ENCODE assay signal across 15 cellular contexts in the genomic region with DNA sequence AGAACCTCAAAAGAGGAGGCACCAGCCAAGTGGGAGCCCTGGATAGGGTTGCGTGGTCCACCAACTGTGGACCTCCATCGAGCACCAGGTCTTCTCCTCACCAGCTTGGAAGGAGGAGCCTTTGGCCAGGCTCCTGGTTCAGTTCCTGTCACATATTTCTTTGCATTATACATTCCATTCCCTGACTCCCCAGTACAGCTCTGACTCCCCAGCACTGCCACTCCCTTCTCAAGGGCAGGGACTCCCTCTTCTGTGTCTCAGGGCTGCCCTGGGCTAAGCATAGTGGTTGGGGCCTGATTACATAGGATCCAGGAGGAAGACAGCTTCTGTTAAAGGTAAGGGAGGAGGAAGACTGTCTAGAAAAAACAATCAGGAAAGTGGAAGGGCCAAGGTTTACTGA.
DNase-seq lines count a peak whose midpoint lies in the region; ATAC-seq and TF ChIP-seq lines count a peak whose summit lies in the region.
"Had no signal": no experiment of that assay in that cellular context is flagged by ENCODE, and none has a peak within 500 bp of the region (broad histone marks: within the 10 kb centered on the region; RNA-seq: fewer than 3 reads in every experiment).

No MANE protein-coding gene starts in this region.

- WGBS in endodermal cell (ENCODE audit: insufficient coverage in 1 of 2, insufficient read length in 1 of 2), 2 experiments, result 97% methylated on average over 2 of the region's 2 CpGs; no CpG with 5 or more reads in 1 of the 2 experiments

- H3K4me1 ChIP-seq in PC-3 (ENCODE audit: insufficient read depth, low read length) (peaks cover 59% of the 10 kb centered on the region), endodermal cell (ENCODE audit: control insufficient read depth, insufficient read depth, low read length) (no peaks in the 10 kb centered on the region), neutrophil (ENCODE audit: control insufficient read depth in 1 of 2, insufficient read depth in 1 of 2, low read depth in 1 of 2, low read length in 1 of 2) (peaks cover 25 to 35% of the 10 kb centered on the region in 2 experiments), SJCRH30 (peaks cover 20% of the 10 kb centered on the region), OCI-LY7 (ENCODE audit: insufficient read depth, low read length, poor library complexity, severe bottlenecking) (peaks cover 5% of the 10 kb centered on the region)
- H3K4me1 ChIP-seq: gastrocnemius medialis had no signal

- no peaks in the 10 kb centered on the region for H3K27me3 ChIP-seq in PC-3 (ENCODE audit: low read length)
- no peaks in the 10 kb centered on the region for H3K27me3 ChIP-seq in endodermal cell (ENCODE audit: control insufficient read depth, insufficient read depth, low read length, poor library complexity, severe bottlenecking)
- H3K27me3 ChIP-seq in neutrophil, result peaks cover 23% of the 10 kb centered on the region
- no peaks in the 10 kb centered on the region for H3K27me3 ChIP-seq in SJCRH30
- H3K27me3 ChIP-seq: gastrocnemius medialis had no signal

- intact Hi-C loops in CD14-positive monocyte (cut with micrococcal nuclease), result loop anchor here (5.0 kb wide), 1 partner anchor 36 kb away; no protein-coding TSS in a partner anchor
- intact Hi-C loops in PC-3 (cut with micrococcal nuclease), result no loop called here
- intact Hi-C loops in OCI-LY7 (cut with micrococcal nuclease; ENCODE audit: unreplicated experiment), result no loop called here

- H3K4me3 Mint-ChIP-seq in CD14-positive monocyte (peak overlapping the region in 1 of 2 donors; percentile 59), endodermal cell (no peak overlapping the region)
- H3K4me3 Mint-ChIP-seq: naive B cell had no signal

- CTCF ChIA-PET in PC-3 (lab: Charles Lee), result no interaction called here
- CTCF ChIA-PET in OCI-LY7 (lab: Charles Lee; ENCODE audit: unreplicated experiment), result no interaction called here

- H3K9me2 ChIP-seq in PC-3 (replicated peaks; ENCODE audit: low read length) (no peaks in the 10 kb centered on the region), OCI-LY7 (ENCODE audit: insufficient read depth, low read length) (no peaks in the 10 kb centered on the region)

- H3K79me2 ChIP-seq in PC-3 (ENCODE audit: low read length) (no peaks in the 10 kb centered on the region), OCI-LY7 (ENCODE audit: insufficient read depth, low read depth, low read length) (no peaks in the 10 kb centered on the region)

- no peak overlapping the region for H3K9ac ChIP-seq in PC-3 (ENCODE audit: low read length)
- H3K9ac ChIP-seq in endodermal cell (ENCODE audit: extremely low read depth, low read length, poor library complexity, severe bottlenecking), result no peak overlapping the region

- BruUV-seq in PC-3 (replicated peaks; lab: Mats Ljungman, UMichigan) (no TSS peak), OCI-LY7 (replicated peaks; lab: Mats Ljungman, UMichigan) (no TSS peak)

- POLR2A ChIA-PET in PC-3 (lab: Charles Lee; ENCODE audit: unreplicated experiment), result no interaction called here
- POLR2A ChIA-PET in OCI-LY7 (lab: Charles Lee), result interaction anchor here (0.5 to 0.9 kb wide), 2 partner anchors 77 to 431 kb away, joined by 3 to 5 read pairs; no protein-coding TSS in a partner anchor

- no peaks in the 10 kb centered on the region for H3K9me3 ChIP-seq in PC-3 (ENCODE audit: low read length)
- no peaks in the 10 kb centered on the region for H3K9me3 ChIP-seq in endodermal cell (ENCODE audit: control insufficient read depth, low read length)
- H3K9me3 ChIP-seq in neutrophil, result no peaks in the 10 kb centered on the region
- no peaks in the 10 kb centered on the region for H3K9me3 ChIP-seq in SJCRH30 (replicated peaks)
- no peaks in the 10 kb centered on the region for H3K9me3 ChIP-seq in OCI-LY7 (ENCODE audit: low read length)
- H3K9me3 ChIP-seq: gastrocnemius medialis had no signal

- no peak overlapping the region for H3K4me2 ChIP-seq in PC-3 (ENCODE audit: low read length)
- H3K4me2 ChIP-seq in OCI-LY7 (ENCODE audit: low read length), result no peak overlapping the region

- no peak for DNase-seq in CD14-positive monocyte (ENCODE audit: low spot score)
- no peak for DNase-seq in PC-3
- peak; percentile 32 for DNase-seq in endodermal cell
- no peak for DNase-seq in SHP77 (lab: John Stamatoyannopoulos, UW)
- DNase-seq in activated effector memory CD4-positive, alpha-beta T cell treated with anti-CD3 and anti-CD28 coated beads, Interleukin-2, amount 50 U/mL, for 16 hours, result no peak
- no peak for DNase-seq in SJCRH30
- no peak for DNase-seq in OCI-LY7 (ENCODE audit: low spot score)
- DNase-seq: activated CD8-positive, alpha-beta memory T cell treated with anti-CD3 and anti-CD28 coated beads for 24 hours; gastrocnemius medialis; KBM-7; naive B cell; NCI-H1105 treated with DMSO at 0.1 percent for 48 hours had no signal

- peak overlapping the region; percentile 89 to 96 (median 90) for H3K27ac Mint-ChIP-seq in CD14-positive monocyte
- H3K27ac Mint-ChIP-seq in endodermal cell, result no peak overlapping the region

- no peaks in the 10 kb centered on the region for H4K20me1 ChIP-seq in PC-3 (ENCODE audit: low read length)
- no peaks in the 10 kb centered on the region for H4K20me1 ChIP-seq in OCI-LY7 (ENCODE audit: insufficient read depth, low read length)

- H3K4me1 Mint-ChIP-seq in CD14-positive monocyte (peaks cover 41% of the 10 kb centered on the region), endodermal cell (peaks cover 15% of the 10 kb centered on the region)

- H3K27me3 Mint-ChIP-seq in CD14-positive monocyte (ENCODE audit: low read depth in 3 of 3) (peaks cover 1 to 6% (median 2%) of the 10 kb centered on the region in 3 donors), endodermal cell (ENCODE audit: insufficient read depth) (peaks cover 2% of the 10 kb centered on the region)

- H3F3A ChIP-seq in PC-3 (ENCODE audit: low read length, unreplicated experiment), result peaks cover 7% of the 10 kb centered on the region

- H3K9me3 Mint-ChIP-seq in CD14-positive monocyte, result peaks cover 0 to 3% (median 0%) of the 10 kb centered on the region in 7 donors
- no peaks in the 10 kb centered on the region for H3K9me3 Mint-ChIP-seq in endodermal cell

- TF ChIP-seq CTCF in CD14-positive monocyte (IDR thresholded peaks at IDR 0.05) (no peak), PC-3 (conservative IDR thresholded peaks at IDR 0.05; ENCODE audit: low read depth, low read length) (no peak), endodermal cell (conservative IDR thresholded peaks at IDR 0.05) (no peak), neutrophil (IDR thresholded peaks at IDR 0.05) (no peak), OCI-LY7 (conservative IDR thresholded peaks at IDR 0.05; ENCODE audit: low read length) (no peak)

- H2AFZ ChIP-seq in PC-3 (ENCODE audit: low read length) (no peak overlapping the region), OCI-LY7 (ENCODE audit: low read length) (no peak overlapping the region)

- H3K27ac ChIP-seq in PC-3 (ENCODE audit: low read length) (peak overlapping the region; percentile 97), endodermal cell (ENCODE audit: low read depth, low read length) (no peak overlapping the region), neutrophil (peak overlapping the region; percentile 47), SJCRH30 (no peak overlapping the region), OCI-LY7 (ENCODE audit: low read depth, low read length, poor library complexity, severe bottlenecking) (no peak overlapping the region)
- H3K27ac ChIP-seq: gastrocnemius medialis had no signal

- no peak for ATAC-seq in PC-3
- ATAC-seq: activated CD4-positive, CD25-positive, alpha-beta regulatory T cell treated with anti-CD3 and anti-CD28 coated beads, Interleukin-2, amount 50 U/mL, for 24 hours; gastrocnemius medialis had no signal

- H3K36me3 ChIP-seq in PC-3 (ENCODE audit: low read depth, low read length), result no peaks in the 10 kb centered on the region
- H3K36me3 ChIP-seq in endodermal cell (ENCODE audit: control insufficient read depth, insufficient read depth, low read length), result no peaks in the 10 kb centered on the region
- no peaks in the 10 kb centered on the region for H3K36me3 ChIP-seq in neutrophil
- H3K36me3 ChIP-seq in SJCRH30, result no peaks in the 10 kb centered on the region
- H3K36me3 ChIP-seq in OCI-LY7 (ENCODE audit: insufficient read depth, low read length), result no peaks in the 10 kb centered on the region
- H3K36me3 ChIP-seq: gastrocnemius medialis had no signal

- H3K36me3 Mint-ChIP-seq in CD14-positive monocyte, result peaks cover 3 to 7% of the 10 kb centered on the region in 2 donors
- no peaks in the 10 kb centered on the region for H3K36me3 Mint-ChIP-seq in endodermal cell (ENCODE audit: low read depth)
- H3K36me3 Mint-ChIP-seq: naive B cell had no signal

- H3K4me3 ChIP-seq in PC-3 (ENCODE audit: low read length) (no peak overlapping the region), endodermal cell (ENCODE audit: low read length) (no peak overlapping the region), neutrophil (ENCODE audit: low read depth in 1 of 2, low read length in 1 of 2) (no peak overlapping the region), SJCRH30 (no peak overlapping the region), OCI-LY7 (ENCODE audit: low read depth, low read length, poor library complexity, severe bottlenecking) (no peak overlapping the region)
- H3K4me3 ChIP-seq: gastrocnemius medialis, lung had no signal

Comparison
In these comparisons a context has a peak if more than half of its experiments do, and no peak if none do; other contexts are left out.
1. H3K27ac ChIP-seq: peak in PC-3 (single experiment) and neutrophil (single experiment); none in endodermal cell (single experiment), SJCRH30 (single experiment) and OCI-LY7 (single experiment).
2. intact Hi-C loops: an anchor here in CD14-positive monocyte (5.0 kb wide); none called in PC-3 and OCI-LY7.